Comparison of ENCODE assay signal across 12 cellular contexts in genomic region chr19:10116085-10116865, GRCh38. TPM values are rescaled to one million over a fixed set of nuclear protein-coding genes. Genes with fewer than 3 reads are reported as not detected.
DNase-seq lines count a peak whose midpoint lies in the region; ATAC-seq and TF ChIP-seq lines count a peak whose summit lies in the region.
"Had no signal": no experiment of that assay in that cellular context is flagged by ENCODE, and none has a peak within 500 bp of the region (broad histone marks: within the 10 kb centered on the region; RNA-seq: fewer than 3 reads in every experiment).

No MANE protein-coding gene starts in this region.

- no peak overlapping the region for H3K27ac ChIP-seq in neuronal stem cell (replicated peaks; ENCODE audit: low read length)
- H3K27ac ChIP-seq in sigmoid colon = no peak overlapping the region
- H3K27ac ChIP-seq: coronary artery had no signal

- H3K14ac ChIP-seq in neuronal stem cell (ENCODE audit: low read length) = no peak overlapping the region

- H3K27me3 ChIP-seq in neuronal stem cell (ENCODE audit: control insufficient read depth in 3 of 3, insufficient read depth in 3 of 3, low read depth in 1 of 3, low read length in 3 of 3) (no peaks in the 10 kb centered on the region), sigmoid colon (no peaks in the 10 kb centered on the region)

- TF ChIP-seq CTCF in osteocyte (IDR thresholded peaks at IDR 0.05) (no peak), sigmoid colon (IDR thresholded peaks at IDR 0.05) (no peak)

- peak overlapping the region; percentile 17 for H2BK120ac ChIP-seq in neuronal stem cell (ENCODE audit: low read depth, low read length)

- H3K36me3 ChIP-seq in neuronal stem cell (replicated peaks in 1 of 2; ENCODE audit: control insufficient read depth in 2 of 2, insufficient read depth in 2 of 2, low read length in 2 of 2) (peaks cover 44 to 66% of the 10 kb centered on the region in 2 donors), sigmoid colon (peaks cover 29 to 57% (median 34%) of the 10 kb centered on the region in 4 donors)

- H4K91ac ChIP-seq in neuronal stem cell (ENCODE audit: low read depth, low read length, poor library complexity) = peak overlapping the region; percentile 85

- H2AK5ac ChIP-seq in neuronal stem cell (ENCODE audit: low read depth, low read length) = peak overlapping the region; percentile 63

- no peak overlapping the region for H4K8ac ChIP-seq in neuronal stem cell (ENCODE audit: low read depth, low read length)

- H3K27me3 Mint-ChIP-seq in activated naive CD8-positive, alpha-beta T cell treated with anti-CD3 and anti-CD28 coated beads for 36 hours = no peaks in the 10 kb centered on the region
- H3K27me3 Mint-ChIP-seq in osteocyte (ENCODE audit: unreplicated experiment) = no peaks in the 10 kb centered on the region

- H3K9me3 ChIP-seq in neuronal stem cell (replicated peaks in 1 of 2; ENCODE audit: control insufficient read depth in 2 of 2, insufficient read depth in 1 of 2, low read depth in 1 of 2, low read length in 2 of 2) (no peaks in the 10 kb centered on the region), sigmoid colon (no peaks in the 10 kb centered on the region)

- H3K4ac ChIP-seq in neuronal stem cell (ENCODE audit: low read length) = no peak overlapping the region

- no peak overlapping the region for H2BK5ac ChIP-seq in neuronal stem cell (ENCODE audit: low read length)

- intact Hi-C loops in sigmoid colon (cut with DNase I) = no loop called here

- peaks cover 6 to 8% of the 10 kb centered on the region in 2 donors for H3K4me1 ChIP-seq in neuronal stem cell (ENCODE audit: control insufficient read depth in 2 of 2, insufficient read depth in 1 of 2, low read depth in 1 of 2, low read length in 2 of 2)
- H3K4me1 ChIP-seq in sigmoid colon = peaks cover 0 to 38% (median 19%) of the 10 kb centered on the region in 4 donors

- H3K36me3 Mint-ChIP-seq in activated naive CD8-positive, alpha-beta T cell treated with anti-CD3 and anti-CD28 coated beads for 36 hours = peaks cover 46% of the 10 kb centered on the region
- peaks cover 9% of the 10 kb centered on the region for H3K36me3 Mint-ChIP-seq in osteocyte (ENCODE audit: unreplicated experiment)

- no peak overlapping the region for H2AFZ ChIP-seq in neuronal stem cell (ENCODE audit: low read length)

- peaks cover 39% of the 10 kb centered on the region for H3K4me1 Mint-ChIP-seq in activated naive CD8-positive, alpha-beta T cell treated with anti-CD3 and anti-CD28 coated beads for 36 hours
- peaks cover 25% of the 10 kb centered on the region for H3K4me1 Mint-ChIP-seq in osteocyte (ENCODE audit: unreplicated experiment)

- peak overlapping the region; percentile 38 for H3K18ac ChIP-seq in neuronal stem cell (ENCODE audit: low read length)

- peaks cover 21% of the 10 kb centered on the region for H3K79me1 ChIP-seq in neuronal stem cell (ENCODE audit: low read depth, low read length)

- H3K23ac ChIP-seq in neuronal stem cell (ENCODE audit: low read depth, low read length, poor library complexity) = peak overlapping the region; percentile 25

- ATAC-seq in GM18505 (IDR thresholded peaks at IDR 0.05; ENCODE audit: unreplicated experiment) (no peak), HG03045 (IDR thresholded peaks at IDR 0.05; ENCODE audit: unreplicated experiment) (no peak)

- H2BK12ac ChIP-seq in neuronal stem cell (ENCODE audit: low read length) = peak overlapping the region; percentile 58

- H3K9me3 Mint-ChIP-seq in activated naive CD8-positive, alpha-beta T cell treated with anti-CD3 and anti-CD28 coated beads for 36 hours = no peaks in the 10 kb centered on the region
- H3K9me3 Mint-ChIP-seq in osteocyte (ENCODE audit: unreplicated experiment) = no peaks in the 10 kb centered on the region

- DNase-seq in NCI-H82 (lab: John Stamatoyannopoulos, UW) = peak; percentile 18
- DNase-seq in NCI-H82 treated with DMSO at 0.1 percent for 48 hours (lab: John Stamatoyannopoulos, UW; ENCODE audit: unreplicated experiment) = no peak
- DNase-seq in activated naive CD8-positive, alpha-beta T cell treated with anti-CD3 and anti-CD28 coated beads for 36 hours = no peak
- DNase-seq in neuronal stem cell (ENCODE audit: low spot score) = no peak
- DNase-seq in osteocyte (ENCODE audit: extremely low spot score, unreplicated experiment) = no peak
- DNase-seq in sigmoid colon = no peak
- DNase-seq: activated effector memory CD4-positive, alpha-beta T cell treated with anti-CD3 and anti-CD28 coated beads, Interleukin-2, amount 50 U/mL, for 16 hours; NCI-H1694; nucleus accumbens had no signal

- WGBS in neuronal stem cell (ENCODE audit: extremely low coverage in 2 of 2, insufficient read length in 2 of 2, insufficient replicate concordance in 1 of 2), 2 donors = no CpG with 5 or more reads among the region's 35 CpGs
- WGBS in sigmoid colon, 2 donors = 90% methylated on average over 35 of the region's 35 CpGs

- H3K9ac ChIP-seq in neuronal stem cell (ENCODE audit: low read depth, low read length, poor library complexity) = no peak overlapping the region

- no peak overlapping the region for H3K4me3 Mint-ChIP-seq in activated naive CD8-positive, alpha-beta T cell treated with anti-CD3 and anti-CD28 coated beads for 36 hours
- H3K4me3 Mint-ChIP-seq in osteocyte (ENCODE audit: unreplicated experiment) = no peak overlapping the region

- H3K4me3 ChIP-seq in neuronal stem cell (ENCODE audit: low read length in 2 of 2) = no peak overlapping the region
- no peak overlapping the region for H3K4me3 ChIP-seq in sigmoid colon
- H3K4me3 ChIP-seq: coronary artery had no signal

- TF ChIP-seq EP300 in sigmoid colon (IDR thresholded peaks at IDR 0.05) = no peak

- peak overlapping the region; percentile 67 for H3K27ac Mint-ChIP-seq in activated naive CD8-positive, alpha-beta T cell treated with anti-CD3 and anti-CD28 coated beads for 36 hours
- H3K27ac Mint-ChIP-seq in osteocyte (ENCODE audit: unreplicated experiment) = no peak overlapping the region

- no peak overlapping the region for H2BK15ac ChIP-seq in neuronal stem cell (ENCODE audit: low read length)

- H3K4me2 ChIP-seq in neuronal stem cell (ENCODE audit: insufficient read depth, low read length, poor library complexity, severe bottlenecking) = no peak overlapping the region

- TF ChIP-seq POLR2A in GM18505 (IDR thresholded peaks at IDR 0.05; ENCODE audit: borderline replicate concordance, extremely low read depth, insufficient read depth, insufficient read length) (peak; percentile 35), sigmoid colon (IDR thresholded peaks at IDR 0.05) (no peak)

RNA-seq across cellular contexts. Expression of gene EIF3G, which starts 3.4 kb away (rescaled TPM):
- 100 to 1,000 TPM; 287 to 293 TPM for total RNA-seq in activated naive CD8-positive, alpha-beta T cell treated with anti-CD3 and anti-CD28 coated beads for 36 hours
- polyA plus RNA-seq in neuronal stem cell (2013, experiment 1 of 2) = 165 TPM
- polyA plus RNA-seq in neuronal stem cell (2013, experiment 2 of 2) = 159 TPM
- total RNA-seq in osteocyte = 209 and 217 TPM in 2 replicates
- total RNA-seq in sigmoid colon = 100 to 1,000 TPM; 278 to 392 (median 336) TPM
- 100 to 1,000 TPM; 103 to 210 (median 202) TPM for polyA plus RNA-seq in sigmoid colon

RNA-seq across cellular contexts. Expression of gene P2RY11, which starts 4.8 kb away (rescaled TPM):
- 10 to 100 TPM; 57.8 to 64.0 TPM for total RNA-seq in activated naive CD8-positive, alpha-beta T cell treated with anti-CD3 and anti-CD28 coated beads for 36 hours
- polyA plus RNA-seq in neuronal stem cell (2013, experiment 1 of 2) = 4.2 TPM
- polyA plus RNA-seq in neuronal stem cell (2013, experiment 2 of 2) = 3.9 TPM
- total RNA-seq in osteocyte = 11.8 and 15.7 TPM in 2 replicates
- 10 to 100 TPM in 1 of 4 donors, 1 to 10 TPM in 3; 2.9 to 10.3 (median 6.3) TPM for total RNA-seq in sigmoid colon
- 10 to 100 TPM in 1 of 3 donors, 1 to 10 TPM in 2; 1.2 to 18.5 (median 1.8) TPM for polyA plus RNA-seq in sigmoid colon

RNA-seq across cellular contexts. Expression of gene PPAN, which starts 10.1 kb away (rescaled TPM):
- total RNA-seq in activated naive CD8-positive, alpha-beta T cell treated with anti-CD3 and anti-CD28 coated beads for 36 hours = 100 to 1,000 TPM; 214 to 227 TPM
- 16.9 TPM for polyA plus RNA-seq in neuronal stem cell (2013, experiment 1 of 2)
- 18.4 TPM for polyA plus RNA-seq in neuronal stem cell (2013, experiment 2 of 2)
- 34.4 and 40.9 TPM in 2 replicates for total RNA-seq in osteocyte
- total RNA-seq in sigmoid colon = 10 to 100 TPM; 24.6 to 29.1 (median 25.8) TPM
- polyA plus RNA-seq in sigmoid colon = 10 to 100 TPM; 16.2 to 58.7 (median 18.5) TPM

RNA-seq across cellular contexts. Expression of gene ANGPTL6, which starts 13.8 kb away (rescaled TPM):
- total RNA-seq in activated naive CD8-positive, alpha-beta T cell treated with anti-CD3 and anti-CD28 coated beads for 36 hours = 1 to 10 TPM; 8.5 to 9.8 TPM
- polyA plus RNA-seq in neuronal stem cell (2013, experiment 1 of 2) = not detected
- not detected for polyA plus RNA-seq in neuronal stem cell (2013, experiment 2 of 2)
- 0.18 and 0.21 TPM in 2 replicates for total RNA-seq in osteocyte
- total RNA-seq in sigmoid colon = not detected
- polyA plus RNA-seq in sigmoid colon = 1 to 10 TPM in 1 of 3 donors, under 1 TPM in 1, not detected in 1; 0.69 to 1.6 TPM

RNA-seq across cellular contexts. Expression of gene SHFL, which starts 30.2 kb away (rescaled TPM):
- 10 to 100 TPM; 46.8 to 47.0 TPM for total RNA-seq in activated naive CD8-positive, alpha-beta T cell treated with anti-CD3 and anti-CD28 coated beads for 36 hours
- 0.77 TPM for polyA plus RNA-seq in neuronal stem cell (2013, experiment 1 of 2)
- polyA plus RNA-seq in neuronal stem cell (2013, experiment 2 of 2) = 0.71 TPM
- total RNA-seq in osteocyte (35.9 and 38.7 TPM in 2 replicates), sigmoid colon (10 to 100 TPM; 25.3 to 44.9 (median 27.9) TPM)
- polyA plus RNA-seq in sigmoid colon = 10 to 100 TPM; 17.1 to 39.0 (median 23.4) TPM
